9 cellular contexts compared by ENCODE assay signal in the genomic region with DNA sequence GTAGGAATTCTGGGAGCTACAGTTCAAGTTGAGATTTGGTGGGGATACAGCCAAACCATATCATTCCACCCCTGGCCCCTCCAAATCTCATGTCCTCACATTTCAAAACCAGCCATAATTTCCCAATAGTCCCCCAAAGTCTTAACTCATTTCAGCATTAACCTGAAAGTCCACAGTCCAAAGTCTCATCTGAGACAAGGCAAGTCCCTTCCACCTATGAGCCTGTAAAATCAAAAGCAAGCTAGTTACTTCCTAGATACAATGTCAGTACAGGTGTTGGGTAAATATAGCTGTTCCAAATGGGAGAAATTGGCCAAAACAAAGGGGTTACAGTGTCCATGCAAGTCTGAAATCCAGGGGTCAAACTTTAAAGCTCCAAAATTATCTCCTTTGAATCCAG. TPM values are rescaled to one million over a fixed set of nuclear protein-coding genes. Genes with fewer than 3 reads are reported as not detected.
"Had no signal": no experiment of that assay in that cellular context is flagged by ENCODE, and none has a peak within 500 bp of the region (broad histone marks: within the 10 kb centered on the region; RNA-seq: fewer than 3 reads in every experiment).

No MANE protein-coding gene starts in this region.

RNA-seq across cellular contexts. Expression of a gene that starts 30.9 kb away (rescaled TPM):
- total RNA-seq: activated CD4-positive, alpha-beta memory T cell treated with anti-CD3 and anti-CD28 coated beads for 36 hours; activated CD4-positive, alpha-beta memory T cell treated with anti-CD3 and anti-CD28 coated beads, Interleukin-2, amount 10 ng/mL, durations not matched to agents 7 days and 5 days; activated CD4-positive, alpha-beta T cell treated with anti-CD3 and anti-CD28 coated beads for 36 hours; activated CD4-positive, alpha-beta T cell treated with anti-CD3 and anti-CD28 coated beads, Interleukin-2, amount 10 ng/mL, durations not matched to agents 24 days and 14 days; activated CD4-positive, alpha-beta T cell treated with anti-CD3 and anti-CD28 coated beads, Interleukin-2, amount 10 ng/mL, durations not matched to agents 7 days and 5 days; activated CD8-positive, alpha-beta memory T cell treated with anti-CD3 and anti-CD28 coated beads for 36 hours; activated CD8-positive, alpha-beta T cell treated with anti-CD3 and anti-CD28 coated beads for 36 hours; activated CD8-positive, alpha-beta T cell treated with anti-CD3 and anti-CD28 coated beads, Interleukin-2, amount 10 ng/mL, durations not matched to agents 7 days and 5 days; T-helper 1 cell treated with Interleukin-12 subunit alpha and Interleukin-12 subunit beta and Interleukin-4 antibody, amounts not matched to agents 30 ng/mL and 1 ng/mL, for 36 hours had no signal
